ENCODE assay signal across 1 cellular context in the genomic region with DNA sequence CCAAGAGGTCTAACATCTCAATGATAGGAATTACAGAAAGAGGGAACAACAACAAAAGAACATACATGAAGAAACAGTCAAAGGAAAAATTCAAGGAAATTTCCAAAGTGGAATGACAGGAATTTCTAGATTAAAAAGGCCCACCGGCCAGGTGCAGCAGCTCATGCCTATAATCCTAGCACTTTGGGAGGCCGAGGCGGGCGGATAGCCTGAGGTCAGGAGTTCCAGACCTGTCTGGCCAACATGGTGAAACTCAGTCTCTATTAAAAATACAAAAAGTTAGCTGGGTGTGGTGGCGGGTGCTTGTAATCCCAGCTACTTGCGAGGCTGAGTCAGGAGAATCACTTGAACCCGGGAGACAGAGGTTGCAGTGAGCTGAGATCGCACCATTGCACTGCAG.
TF ChIP-seq lines count a peak whose summit lies in the region.

No MANE protein-coding gene starts in this region.

TF ChIP-seq in K562, 482 proteins besides CTCF, POLR2A, EP300 and RAD21:
- TF ChIP-seq, protein P1, sequence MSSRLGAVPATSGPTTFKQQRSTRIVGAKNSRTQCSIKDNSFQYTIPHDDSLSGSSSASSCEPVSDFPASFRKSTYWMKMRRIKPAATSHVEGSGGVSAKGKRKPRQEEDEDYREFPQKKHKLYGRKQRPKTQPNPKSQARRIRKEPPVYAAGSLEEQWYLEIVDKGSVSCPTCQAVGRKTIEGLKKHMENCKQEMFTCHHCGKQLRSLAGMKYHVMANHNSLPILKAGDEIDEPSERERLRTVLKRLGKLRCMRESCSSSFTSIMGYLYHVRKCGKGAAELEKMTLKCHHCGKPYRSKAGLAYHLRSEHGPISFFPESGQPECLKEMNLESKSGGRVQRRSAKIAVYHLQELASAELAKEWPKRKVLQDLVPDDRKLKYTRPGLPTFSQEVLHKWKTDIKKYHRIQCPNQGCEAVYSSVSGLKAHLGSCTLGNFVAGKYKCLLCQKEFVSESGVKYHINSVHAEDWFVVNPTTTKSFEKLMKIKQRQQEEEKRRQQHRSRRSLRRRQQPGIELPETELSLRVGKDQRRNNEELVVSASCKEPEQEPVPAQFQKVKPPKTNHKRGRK (tag; IDR thresholded peaks at IDR 0.05): peak; percentile 12; the same call in 1 of the 2 replicates
TF ChIP-seq in K562: peak in this region for 1; not testable (repeated sequence) for 481.
